ENCODE assay signal across 34 cellular contexts in the genomic region with DNA sequence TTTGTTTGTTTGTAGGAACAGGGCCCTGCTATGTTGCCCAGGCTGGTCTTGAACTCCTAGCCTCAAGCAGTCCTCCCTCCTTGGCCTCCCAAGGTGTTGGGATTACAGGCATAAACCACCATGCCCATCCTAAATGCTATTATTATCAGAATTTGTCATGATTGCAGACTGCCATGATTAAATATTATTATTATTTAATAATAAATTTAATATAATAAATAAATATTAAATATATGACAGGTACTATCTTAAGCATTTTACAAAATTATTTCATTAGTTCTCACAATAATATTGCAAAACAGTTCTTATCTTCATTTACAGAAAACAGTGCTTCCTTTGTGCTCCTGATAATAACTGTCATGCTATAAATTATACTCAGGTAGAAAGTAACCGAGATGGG.
"Had no signal": no experiment of that assay in that cellular context is flagged by ENCODE, and none has a peak within 500 bp of the region (broad histone marks: within the 10 kb centered on the region; RNA-seq: fewer than 3 reads in every experiment).

No MANE protein-coding gene starts in this region.

- H3K4me1 ChIP-seq: adrenal gland, body of pancreas, foreskin keratinocyte had no signal

- H3K9me3 Mint-ChIP-seq: activated CD4-positive, alpha-beta memory T cell treated with anti-CD3 and anti-CD28 coated beads, Interleukin-2, amount 10 ng/mL, durations not matched to agents 7 days and 5 days; activated CD4-positive, alpha-beta T cell treated with anti-CD3 and anti-CD28 coated beads, Interleukin-2, amount 10 ng/mL, durations not matched to agents 7 days and 5 days; activated naive CD4-positive, alpha-beta T cell treated with anti-CD3 and anti-CD28 coated beads for 36 hours; activated naive CD4-positive, alpha-beta T cell treated with anti-CD3 and anti-CD28 coated beads, Interleukin-2, amount 50 U/mL, for 24 hours; activated naive CD8-positive, alpha-beta T cell treated with anti-CD3 and anti-CD28 coated beads for 36 hours; activated naive CD8-positive, alpha-beta T cell treated with anti-CD3 and anti-CD28 coated beads, Interleukin-2, amount 50 U/mL, for 24 hours; activated T-cell treated with anti-CD3 and anti-CD28 coated beads, Interleukin-2, amount 50 U/mL, for 4 hours; activated T-helper 2 cell treated with anti-CD3 and anti-CD28 coated beads, Interferon-gamma antibody, Interleukin-2, Interleukin-4, amounts not matched to agents 10 μg/mL and 5 μg/mL and 100 μg/mL, durations not matched to agents 14 hours and 24 hours and 36 hours; effector memory CD8-positive, alpha-beta T cell had no signal

- H3K27me3 Mint-ChIP-seq: activated CD4-positive, alpha-beta T cell treated with anti-CD3 and anti-CD28 coated beads, Interleukin-2, amount 10 ng/mL, durations not matched to agents 7 days and 5 days had no signal

- FAIRE-seq: colon had no signal

- H3K4me3 Mint-ChIP-seq: activated CD4-positive, alpha-beta memory T cell treated with anti-CD3 and anti-CD28 coated beads, Interleukin-2, amount 10 ng/mL, durations not matched to agents 7 days and 5 days; activated CD4-positive, alpha-beta T cell treated with anti-CD3 and anti-CD28 coated beads, Interleukin-2, amount 10 ng/mL, durations not matched to agents 7 days and 5 days; activated naive CD4-positive, alpha-beta T cell treated with anti-CD3 and anti-CD28 coated beads for 36 hours; activated naive CD4-positive, alpha-beta T cell treated with anti-CD3 and anti-CD28 coated beads, Interleukin-2, amount 50 U/mL, for 24 hours; activated naive CD8-positive, alpha-beta T cell treated with anti-CD3 and anti-CD28 coated beads for 36 hours; activated naive CD8-positive, alpha-beta T cell treated with anti-CD3 and anti-CD28 coated beads, Interleukin-2, amount 50 U/mL, for 24 hours; activated T-cell treated with anti-CD3 and anti-CD28 coated beads, Interleukin-2, amount 50 U/mL, for 4 hours; effector memory CD8-positive, alpha-beta T cell; T-helper 17 cell; T-helper 2 cell treated with Interferon-gamma antibody and Interleukin-4, amounts not matched to agents 5 μg/mL and 100 μg/mL, for 36 hours had no signal

- H3K9me3 ChIP-seq: adrenal gland, body of pancreas, esophagus muscularis mucosa, gastrocnemius medialis, heart left ventricle had no signal

- DNase-seq: activated CD4-positive, alpha-beta memory T cell treated with anti-CD3 and anti-CD28 coated beads, Interleukin-2, amount 10 ng/mL, durations not matched to agents 7 days and 5 days; activated CD4-positive, alpha-beta T cell treated with anti-CD3 and anti-CD28 coated beads for 1 hour; activated CD4-positive, alpha-beta T cell treated with anti-CD3 and anti-CD28 coated beads for 4 hours; activated CD4-positive, alpha-beta T cell treated with anti-CD3 and anti-CD28 coated beads, Interleukin-2, amount 10 ng/mL, durations not matched to agents 7 days and 5 days; activated CD4-positive, alpha-beta T cell treated with anti-CD3 and anti-CD28 coated beads, Interleukin-2, amount 50 U/mL, for 4 hours; activated CD8-positive, alpha-beta memory T cell treated with anti-CD3 and anti-CD28 coated beads, Interleukin-2, amount 50 U/mL, for 48 hours; activated effector memory CD4-positive, alpha-beta T cell treated with anti-CD3 and anti-CD28 coated beads, Interleukin-2, amount 50 U/mL, for 16 hours; activated naive CD4-positive, alpha-beta T cell treated with anti-CD3 and anti-CD28 coated beads for 36 hours; activated naive CD8-positive, alpha-beta T cell treated with anti-CD3 and anti-CD28 coated beads for 36 hours; activated naive CD8-positive, alpha-beta T cell treated with anti-CD3 and anti-CD28 coated beads, Interleukin-2, amount 50 U/mL, for 24 hours; activated T-cell treated with anti-CD3 and anti-CD28 coated beads for 4 hours; activated T-cell treated with anti-CD3 and anti-CD28 coated beads, Interleukin-2, amount 50 U/mL, for 4 hours; adrenal gland; amygdala; aorta; body of pancreas; caudate nucleus; cortex of kidney; dermis blood vessel endothelial cell; effector CD4-positive, alpha-beta T cell; effector memory CD8-positive, alpha-beta T cell; erythroblast; foreskin keratinocyte; gastrocnemius medialis; glutamatergic neuron; heart left ventricle; T-helper 17 cell; T1000; WERI-Rb-1 had no signal

- ATAC-seq: activated naive CD8-positive, alpha-beta T cell treated with anti-CD3 and anti-CD28 coated beads, Interleukin-2, amount 50 U/mL, for 24 hours; activated T-cell treated with anti-CD3 and anti-CD28 coated beads, Interleukin-2, amount 50 U/mL, for 4 hours; body of pancreas; effector memory CD8-positive, alpha-beta T cell; foreskin keratinocyte; gastrocnemius medialis; heart left ventricle; T-helper 17 cell had no signal

- H3K36me3 Mint-ChIP-seq: activated naive CD8-positive, alpha-beta T cell treated with anti-CD3 and anti-CD28 coated beads for 36 hours had no signal

- H3K27ac ChIP-seq: adrenal gland, body of pancreas, esophagus muscularis mucosa, foreskin keratinocyte, gastrocnemius medialis, heart left ventricle, WERI-Rb-1 had no signal

- H3K4me3 ChIP-seq: adrenal gland, body of pancreas, esophagus muscularis mucosa, gastrocnemius medialis, heart left ventricle had no signal

- H3K36me3 ChIP-seq: adrenal gland, esophagus muscularis mucosa, gastrocnemius medialis, heart left ventricle, WERI-Rb-1 had no signal

- H3K4me1 Mint-ChIP-seq: activated CD4-positive, alpha-beta memory T cell treated with anti-CD3 and anti-CD28 coated beads, Interleukin-2, amount 10 ng/mL, durations not matched to agents 7 days and 5 days; activated CD4-positive, alpha-beta T cell treated with anti-CD3 and anti-CD28 coated beads, Interleukin-2, amount 10 ng/mL, durations not matched to agents 7 days and 5 days; activated naive CD4-positive, alpha-beta T cell treated with anti-CD3 and anti-CD28 coated beads, Interleukin-2, amount 50 U/mL, for 24 hours; activated naive CD8-positive, alpha-beta T cell treated with anti-CD3 and anti-CD28 coated beads for 36 hours; activated naive CD8-positive, alpha-beta T cell treated with anti-CD3 and anti-CD28 coated beads, Interleukin-2, amount 50 U/mL, for 24 hours had no signal

- H3K27ac Mint-ChIP-seq: activated CD4-positive, alpha-beta memory T cell treated with anti-CD3 and anti-CD28 coated beads, Interleukin-2, amount 10 ng/mL, durations not matched to agents 7 days and 5 days; activated CD4-positive, alpha-beta T cell treated with anti-CD3 and anti-CD28 coated beads, Interleukin-2, amount 10 ng/mL, durations not matched to agents 7 days and 5 days; activated naive CD4-positive, alpha-beta T cell treated with anti-CD3 and anti-CD28 coated beads for 36 hours; activated naive CD4-positive, alpha-beta T cell treated with anti-CD3 and anti-CD28 coated beads, Interleukin-2, amount 50 U/mL, for 24 hours; activated naive CD8-positive, alpha-beta T cell treated with anti-CD3 and anti-CD28 coated beads for 36 hours; activated naive CD8-positive, alpha-beta T cell treated with anti-CD3 and anti-CD28 coated beads, Interleukin-2, amount 50 U/mL, for 24 hours; activated T-helper 2 cell treated with anti-CD3 and anti-CD28 coated beads, Interferon-gamma antibody, Interleukin-2, Interleukin-4, amounts not matched to agents 10 μg/mL and 5 μg/mL and 100 μg/mL, durations not matched to agents 14 hours and 24 hours and 36 hours; effector memory CD8-positive, alpha-beta T cell; T-helper 17 cell; T-helper 2 cell treated with Interferon-gamma antibody and Interleukin-4, amounts not matched to agents 5 μg/mL and 100 μg/mL, for 36 hours had no signal

- H3K27me3 ChIP-seq: adrenal gland, body of pancreas, esophagus muscularis mucosa, foreskin keratinocyte, gastrocnemius medialis, heart left ventricle had no signal
